1 cellular context compared by ENCODE assay signal in the genomic region with DNA sequence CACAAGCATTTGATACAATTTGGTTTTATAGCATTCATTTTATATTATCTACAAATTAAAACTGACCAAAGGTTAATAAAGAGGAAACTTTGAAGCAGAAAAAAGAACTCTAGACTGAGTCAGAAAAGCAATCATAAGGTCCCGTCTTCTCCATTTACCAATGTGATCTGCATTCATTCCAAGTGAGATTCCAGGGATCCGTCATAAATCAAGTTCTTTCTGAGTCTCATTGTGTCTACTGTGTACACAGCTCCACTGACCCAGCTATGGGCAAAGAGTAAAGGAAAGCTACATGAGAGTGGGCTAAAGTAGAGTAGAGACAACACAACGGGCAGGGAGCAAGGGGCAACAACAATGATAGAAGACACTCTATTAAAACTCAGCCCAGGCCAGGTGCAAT.
TF ChIP-seq lines count a peak whose summit lies in the region.

No MANE protein-coding gene starts in this region.

TF ChIP-seq in WTC11, 78 proteins besides CTCF, POLR2A, EP300 and RAD21 (continued from another document):
- TF ChIP-seq, protein P1, sequence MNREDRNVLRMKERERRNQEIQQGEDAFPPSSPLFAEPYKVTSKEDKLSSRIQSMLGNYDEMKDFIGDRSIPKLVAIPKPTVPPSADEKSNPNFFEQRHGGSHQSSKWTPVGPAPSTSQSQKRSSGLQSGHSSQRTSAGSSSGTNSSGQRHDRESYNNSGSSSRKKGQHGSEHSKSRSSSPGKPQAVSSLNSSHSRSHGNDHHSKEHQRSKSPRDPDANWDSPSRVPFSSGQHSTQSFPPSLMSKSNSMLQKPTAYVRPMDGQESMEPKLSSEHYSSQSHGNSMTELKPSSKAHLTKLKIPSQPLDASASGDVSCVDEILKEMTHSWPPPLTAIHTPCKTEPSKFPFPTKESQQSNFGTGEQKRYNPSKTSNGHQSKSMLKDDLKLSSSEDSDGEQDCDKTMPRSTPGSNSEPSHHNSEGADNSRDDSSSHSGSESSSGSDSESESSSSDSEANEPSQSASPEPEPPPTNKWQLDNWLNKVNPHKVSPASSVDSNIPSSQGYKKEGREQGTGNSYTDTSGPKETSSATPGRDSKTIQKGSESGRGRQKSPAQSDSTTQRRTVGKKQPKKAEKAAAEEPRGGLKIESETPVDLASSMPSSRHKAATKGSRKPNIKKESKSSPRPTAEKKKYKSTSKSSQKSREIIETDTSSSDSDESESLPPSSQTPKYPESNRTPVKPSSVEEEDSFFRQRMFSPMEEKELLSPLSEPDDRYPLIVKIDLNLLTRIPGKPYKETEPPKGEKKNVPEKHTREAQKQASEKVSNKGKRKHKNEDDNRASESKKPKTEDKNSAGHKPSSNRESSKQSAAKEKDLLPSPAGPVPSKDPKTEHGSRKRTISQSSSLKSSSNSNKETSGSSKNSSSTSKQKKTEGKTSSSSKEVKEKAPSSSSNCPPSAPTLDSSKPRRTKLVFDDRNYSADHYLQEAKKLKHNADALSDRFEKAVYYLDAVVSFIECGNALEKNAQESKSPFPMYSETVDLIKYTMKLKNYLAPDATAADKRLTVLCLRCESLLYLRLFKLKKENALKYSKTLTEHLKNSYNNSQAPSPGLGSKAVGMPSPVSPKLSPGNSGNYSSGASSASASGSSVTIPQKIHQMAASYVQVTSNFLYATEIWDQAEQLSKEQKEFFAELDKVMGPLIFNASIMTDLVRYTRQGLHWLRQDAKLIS (CRISPR knock-in tag; IDR thresholded peaks at IDR 0.05; ENCODE audit: borderline replicate concordance), result no peak
- TF ChIP-seq ZNF219 (CRISPR knock-in tag; IDR thresholded peaks at IDR 0.05; ENCODE audit: borderline replicate concordance) (no peak), ZNF317 (CRISPR knock-in tag; IDR thresholded peaks at IDR 0.05; ENCODE audit: borderline replicate concordance, low read depth) (no peak), ZNF671 (CRISPR knock-in tag; IDR thresholded peaks at IDR 0.05) (no peak)
- TF ChIP-seq, protein P2, sequence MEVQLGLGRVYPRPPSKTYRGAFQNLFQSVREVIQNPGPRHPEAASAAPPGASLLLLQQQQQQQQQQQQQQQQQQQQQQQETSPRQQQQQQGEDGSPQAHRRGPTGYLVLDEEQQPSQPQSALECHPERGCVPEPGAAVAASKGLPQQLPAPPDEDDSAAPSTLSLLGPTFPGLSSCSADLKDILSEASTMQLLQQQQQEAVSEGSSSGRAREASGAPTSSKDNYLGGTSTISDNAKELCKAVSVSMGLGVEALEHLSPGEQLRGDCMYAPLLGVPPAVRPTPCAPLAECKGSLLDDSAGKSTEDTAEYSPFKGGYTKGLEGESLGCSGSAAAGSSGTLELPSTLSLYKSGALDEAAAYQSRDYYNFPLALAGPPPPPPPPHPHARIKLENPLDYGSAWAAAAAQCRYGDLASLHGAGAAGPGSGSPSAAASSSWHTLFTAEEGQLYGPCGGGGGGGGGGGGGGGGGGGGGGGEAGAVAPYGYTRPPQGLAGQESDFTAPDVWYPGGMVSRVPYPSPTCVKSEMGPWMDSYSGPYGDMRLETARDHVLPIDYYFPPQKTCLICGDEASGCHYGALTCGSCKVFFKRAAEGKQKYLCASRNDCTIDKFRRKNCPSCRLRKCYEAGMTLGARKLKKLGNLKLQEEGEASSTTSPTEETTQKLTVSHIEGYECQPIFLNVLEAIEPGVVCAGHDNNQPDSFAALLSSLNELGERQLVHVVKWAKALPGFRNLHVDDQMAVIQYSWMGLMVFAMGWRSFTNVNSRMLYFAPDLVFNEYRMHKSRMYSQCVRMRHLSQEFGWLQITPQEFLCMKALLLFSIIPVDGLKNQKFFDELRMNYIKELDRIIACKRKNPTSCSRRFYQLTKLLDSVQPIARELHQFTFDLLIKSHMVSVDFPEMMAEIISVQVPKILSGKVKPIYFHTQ (CRISPR knock-in tag; IDR thresholded peaks at IDR 0.05), result no peak
- TF ChIP-seq, protein P3, sequence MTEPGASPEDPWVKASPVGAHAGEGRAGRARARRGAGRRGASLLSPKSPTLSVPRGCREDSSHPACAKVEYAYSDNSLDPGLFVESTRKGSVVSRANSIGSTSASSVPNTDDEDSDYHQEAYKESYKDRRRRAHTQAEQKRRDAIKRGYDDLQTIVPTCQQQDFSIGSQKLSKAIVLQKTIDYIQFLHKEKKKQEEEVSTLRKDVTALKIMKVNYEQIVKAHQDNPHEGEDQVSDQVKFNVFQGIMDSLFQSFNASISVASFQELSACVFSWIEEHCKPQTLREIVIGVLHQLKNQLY (CRISPR knock-in tag; IDR thresholded peaks at IDR 0.05), result no peak
